In the genomic region with DNA sequence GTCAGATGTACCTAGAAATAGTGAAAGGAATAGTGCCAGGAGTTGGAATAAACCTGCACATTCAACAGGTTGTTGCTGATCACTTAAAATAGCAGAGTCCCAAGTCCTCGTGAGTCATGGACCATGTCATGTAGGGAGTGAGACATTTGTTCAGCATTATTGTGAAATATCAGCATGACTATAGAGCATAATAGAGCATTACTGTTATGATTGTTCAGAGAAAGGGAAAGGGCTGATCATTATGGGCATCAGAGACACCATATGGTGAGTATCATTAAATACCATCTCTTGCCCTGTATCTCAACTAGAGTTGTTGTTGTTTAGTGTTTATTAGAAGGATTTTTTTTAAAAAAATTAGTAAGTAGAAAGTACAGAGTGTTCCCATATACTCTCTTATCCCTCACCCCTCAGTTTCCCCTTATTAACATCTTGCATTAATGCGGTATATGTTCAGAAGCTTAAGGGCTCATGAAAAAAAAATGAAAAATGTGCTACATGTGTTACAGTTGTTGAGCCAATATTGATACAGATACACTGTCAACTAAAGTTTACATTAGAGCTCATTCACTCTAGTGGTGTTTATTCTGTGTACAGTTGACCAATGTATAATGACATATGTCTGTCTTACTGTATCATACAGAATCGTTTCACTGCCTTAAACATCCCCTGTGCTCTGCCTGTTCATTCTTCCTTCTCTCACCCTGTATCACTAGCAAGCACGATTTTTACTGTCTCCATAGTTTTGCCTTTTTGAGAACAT, we compare ENCODE assay signal across 1 cellular context.
A peak's percentile ranks its signal among the peaks of the same experiment; 100 is the strongest.
TF ChIP-seq lines count a peak whose summit lies in the region.

No MANE protein-coding gene starts in this region.

TF ChIP-seq in HepG2, 621 proteins besides CTCF, POLR2A, EP300 and RAD21 (continued from another document and continues in another):
- TF ChIP-seq PAXIP1 (CRISPR knock-in tag; conservative IDR thresholded peaks at IDR 0.05) (peak; percentile 34; the same call in 1 of the 2 replicates), CBX5 (CRISPR knock-in tag; IDR thresholded peaks at IDR 0.05; ENCODE audit: borderline replicate concordance) (no peak), GATAD1 (CRISPR knock-in tag; IDR thresholded peaks at IDR 0.05) (0 out of 2 replicates have a peak, but pooled peaks have one; percentile 24), ZNF768 (CRISPR knock-in tag; IDR thresholded peaks at IDR 0.05) (no peak), ZNF563 (CRISPR knock-in tag; IDR thresholded peaks at IDR 0.05) (no peak), ZFP36L1 (CRISPR knock-in tag; IDR thresholded peaks at IDR 0.05) (no peak), FOXA3 (CRISPR knock-in tag; IDR thresholded peaks at IDR 0.05) (peak; percentile 66), ZNF224 (CRISPR knock-in tag; IDR thresholded peaks at IDR 0.05) (no peak), PAWR (CRISPR knock-in tag; IDR thresholded peaks at IDR 0.05; ENCODE audit: borderline replicate concordance) (no peak), GRHL1 (CRISPR knock-in tag; conservative IDR thresholded peaks at IDR 0.05) (no peak), NFYB (CRISPR knock-in tag; IDR thresholded peaks at IDR 0.05) (no peak), HMG20A (CRISPR knock-in tag; IDR thresholded peaks at IDR 0.05; ENCODE audit: borderline replicate concordance) (peak; percentile 80), USF2 (IDR thresholded peaks at IDR 0.05; ENCODE audit: low read depth, low read length) (no peak), USF2 (CRISPR knock-in tag; IDR thresholded peaks at IDR 0.05; ENCODE audit: borderline replicate concordance) (no peak), IKZF4 (CRISPR knock-in tag; IDR thresholded peaks at IDR 0.05; ENCODE audit: borderline replicate concordance, low read depth, not compliant biosample characterization) (no peak), PRDM15 (CRISPR knock-in tag; IDR thresholded peaks at IDR 0.05) (no peak), ZBTB7B (CRISPR knock-in tag; IDR thresholded peaks at IDR 0.05) (no peak), FOXJ3 (CRISPR knock-in tag; IDR thresholded peaks at IDR 0.05; ENCODE audit: borderline replicate concordance) (no peak), BRD4 (CRISPR knock-in tag; IDR thresholded peaks at IDR 0.05) (no peak), ZKSCAN5 (CRISPR knock-in tag; IDR thresholded peaks at IDR 0.05) (no peak), EZH2 (conservative IDR thresholded peaks at IDR 0.05; ENCODE audit: low read depth, low read length) (no peak), ZNF180 (CRISPR knock-in tag; IDR thresholded peaks at IDR 0.05; ENCODE audit: borderline replicate concordance, low read depth) (no peak), SOX6 (IDR thresholded peaks at IDR 0.05) (no peak), SOX6 (CRISPR knock-in tag; IDR thresholded peaks at IDR 0.05) (peak; percentile 49; the same call in 1 of the 2 replicates), DPF2 (CRISPR knock-in tag; IDR thresholded peaks at IDR 0.05; ENCODE audit: borderline replicate concordance, low read depth) (peak; percentile 54; the same call in 1 of the 2 replicates), RFX5 (IDR thresholded peaks at IDR 0.05; ENCODE audit: low read depth, low read length) (no peak), CEBPZ (IDR thresholded peaks at IDR 0.05; ENCODE audit: low read length) (no peak), THAP11 (CRISPR knock-in tag; IDR thresholded peaks at IDR 0.05) (peak; percentile 40; the same call in 1 of the 2 replicates)
- TF ChIP-seq, protein P1, sequence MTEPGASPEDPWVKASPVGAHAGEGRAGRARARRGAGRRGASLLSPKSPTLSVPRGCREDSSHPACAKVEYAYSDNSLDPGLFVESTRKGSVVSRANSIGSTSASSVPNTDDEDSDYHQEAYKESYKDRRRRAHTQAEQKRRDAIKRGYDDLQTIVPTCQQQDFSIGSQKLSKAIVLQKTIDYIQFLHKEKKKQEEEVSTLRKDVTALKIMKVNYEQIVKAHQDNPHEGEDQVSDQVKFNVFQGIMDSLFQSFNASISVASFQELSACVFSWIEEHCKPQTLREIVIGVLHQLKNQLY (CRISPR knock-in tag; IDR thresholded peaks at IDR 0.05): peak; percentile 63
- TF ChIP-seq, protein P2, sequence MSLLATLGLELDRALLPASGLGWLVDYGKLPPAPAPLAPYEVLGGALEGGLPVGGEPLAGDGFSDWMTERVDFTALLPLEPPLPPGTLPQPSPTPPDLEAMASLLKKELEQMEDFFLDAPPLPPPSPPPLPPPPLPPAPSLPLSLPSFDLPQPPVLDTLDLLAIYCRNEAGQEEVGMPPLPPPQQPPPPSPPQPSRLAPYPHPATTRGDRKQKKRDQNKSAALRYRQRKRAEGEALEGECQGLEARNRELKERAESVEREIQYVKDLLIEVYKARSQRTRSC (CRISPR knock-in tag; IDR thresholded peaks at IDR 0.05; ENCODE audit: low read depth): no peak
- TF ChIP-seq, protein P3, sequence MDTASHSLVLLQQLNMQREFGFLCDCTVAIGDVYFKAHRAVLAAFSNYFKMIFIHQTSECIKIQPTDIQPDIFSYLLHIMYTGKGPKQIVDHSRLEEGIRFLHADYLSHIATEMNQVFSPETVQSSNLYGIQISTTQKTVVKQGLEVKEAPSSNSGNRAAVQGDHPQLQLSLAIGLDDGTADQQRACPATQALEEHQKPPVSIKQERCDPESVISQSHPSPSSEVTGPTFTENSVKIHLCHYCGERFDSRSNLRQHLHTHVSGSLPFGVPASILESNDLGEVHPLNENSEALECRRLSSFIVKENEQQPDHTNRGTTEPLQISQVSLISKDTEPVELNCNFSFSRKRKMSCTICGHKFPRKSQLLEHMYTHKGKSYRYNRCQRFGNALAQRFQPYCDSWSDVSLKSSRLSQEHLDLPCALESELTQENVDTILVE (CRISPR knock-in tag; IDR thresholded peaks at IDR 0.05): no peak
